ENCODE assay signal across 8 cellular contexts in genomic region chr15:51622269-51623180, GRCh38. TPM values are rescaled to one million over a fixed set of nuclear protein-coding genes. Genes with fewer than 3 reads are reported as not detected.
DNase-seq lines count a peak whose midpoint lies in the region; ATAC-seq and TF ChIP-seq lines count a peak whose summit lies in the region.

A gene with protein sequence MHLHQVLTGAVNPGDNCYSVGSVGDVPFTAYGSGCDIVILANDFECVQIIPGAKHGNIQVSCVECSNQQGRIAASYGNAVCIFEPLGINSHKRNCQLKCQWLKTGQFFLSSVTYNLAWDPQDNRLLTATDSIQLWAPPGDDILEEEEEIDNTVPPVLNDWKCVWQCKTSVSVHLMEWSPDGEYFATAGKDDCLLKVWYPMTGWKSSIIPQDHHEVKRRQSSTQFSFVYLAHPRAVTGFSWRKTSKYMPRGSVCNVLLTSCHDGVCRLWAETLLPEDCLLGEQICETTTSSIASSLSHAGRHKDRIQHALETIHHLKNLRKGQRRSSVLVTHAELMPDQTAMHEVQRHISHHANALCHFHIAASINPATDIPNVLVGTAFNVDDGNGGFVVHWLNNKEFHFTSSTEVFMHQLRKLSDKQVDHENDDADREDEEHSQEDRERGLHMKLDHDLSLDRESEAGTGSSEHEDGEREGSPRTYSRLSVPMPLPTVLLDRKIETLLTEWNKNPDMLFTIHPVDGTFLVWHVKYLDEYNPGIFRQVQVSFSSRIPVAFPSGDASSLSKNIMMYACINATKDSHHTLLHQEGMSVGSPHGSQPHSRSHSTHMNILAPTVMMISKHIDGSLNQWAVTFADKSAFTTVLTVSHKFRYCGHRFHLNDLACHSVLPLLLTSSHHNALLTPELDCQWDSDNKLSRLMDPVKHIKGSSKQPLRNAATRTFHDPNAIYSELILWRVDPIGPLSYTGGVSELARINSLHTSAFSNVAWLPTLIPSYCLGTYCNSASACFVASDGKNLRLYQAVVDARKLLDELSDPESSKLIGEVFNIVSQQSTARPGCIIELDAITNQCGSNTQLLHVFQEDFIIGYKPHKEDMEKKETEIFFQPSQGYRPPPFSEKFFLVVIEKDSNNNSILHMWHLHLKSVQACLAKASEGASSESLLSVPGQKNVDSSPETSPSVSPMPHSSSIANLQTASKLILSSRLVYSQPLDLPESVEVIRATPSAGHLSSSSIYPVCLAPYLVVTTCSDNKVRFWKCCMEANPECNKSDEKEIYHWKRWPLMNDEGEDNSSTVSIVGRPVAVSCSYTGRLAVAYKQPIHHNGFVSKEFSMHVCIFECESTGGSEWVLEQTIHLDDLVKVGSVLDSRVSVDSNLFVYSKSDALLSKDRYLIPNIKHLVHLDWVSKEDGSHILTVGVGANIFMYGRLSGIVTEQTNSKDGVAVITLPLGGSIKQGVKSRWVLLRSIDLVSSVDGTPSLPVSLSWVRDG (N-terminal part only) (minus strand): TSS chr15:51622771. CDS start chr15:51622545, 226 bp downstream.

- peak within 1 kb of the TSS; percentile 68 for H3K27ac Mint-ChIP-seq in activated CD8-positive, alpha-beta T cell treated with anti-CD3 and anti-CD28 coated beads for 36 hours

- peak within 1 kb of the TSS; percentile 63 to 80 for H3K9ac ChIP-seq in duodenal mucosa (ENCODE audit: low read depth in 1 of 2, low read length in 2 of 2)

- POLR2A ChIA-PET in AG04450 (lab: Yijun Ruan, JAX), result interaction anchor here (1.1 kb wide), 1 partner anchor 135 kb away, joined by 4 read pairs; no protein-coding TSS in a partner anchor
- POLR2A ChIA-PET in activated CD8-positive, alpha-beta T cell treated with anti-CD3 and anti-CD28 coated beads for 36 hours (lab: Charles Lee), result interaction anchor here (0.6 to 1.2 kb wide), 2 partner anchors 10 to 109 kb away, joined by 3 to 5 read pairs; no protein-coding TSS in a partner anchor

- peak; percentile 47 for ATAC-seq in GM18909 (IDR thresholded peaks at IDR 0.05; ENCODE audit: poor library complexity, unreplicated experiment)
- peak; percentile 49 for ATAC-seq in HG03280 (IDR thresholded peaks at IDR 0.05; ENCODE audit: unreplicated experiment)
- peak; percentile 68 for ATAC-seq in activated CD8-positive, alpha-beta T cell treated with anti-CD3 and anti-CD28 coated beads for 36 hours
- ATAC-seq in right lobe of liver, result peak; percentile 77 to 93 (median 85)

- H3K27me3 ChIP-seq in AG04450 (ENCODE audit: control insufficient read depth, insufficient read depth, low read length) (peaks cover 6% of the 10 kb centered on the region), duodenal mucosa (ENCODE audit: control insufficient read depth in 1 of 2, insufficient read depth in 2 of 2, low read length in 2 of 2) (no peaks in the 10 kb centered on the region), right lobe of liver (no peaks in the 10 kb centered on the region)

- H3K9me3 ChIP-seq in AG04450 (ENCODE audit: control insufficient read depth, insufficient read depth, low read length) (no peaks in the 10 kb centered on the region; the same call in 1 of the 2 replicates), duodenal mucosa (ENCODE audit: control insufficient read depth in 1 of 2, low read length in 2 of 2) (no peaks in the 10 kb centered on the region), right lobe of liver (no peaks in the 10 kb centered on the region)

- CTCF ChIA-PET in AG04450 (lab: Charles Lee), result interaction anchor here (1.1 to 4.6 kb wide), 4 partner anchors 27 to 154 kb away, joined by 3 to 40 read pairs (median 17); no protein-coding TSS in a partner anchor
- CTCF ChIA-PET in activated CD8-positive, alpha-beta T cell treated with anti-CD3 and anti-CD28 coated beads for 36 hours (lab: Charles Lee), result interaction anchor here (1.0 to 5.7 kb wide), 4 partner anchors 9 to 634 kb away, joined by 3 to 23 read pairs (median 4); no protein-coding TSS in a partner anchor

- intact Hi-C loops in activated CD8-positive, alpha-beta T cell treated with anti-CD3 and anti-CD28 coated beads for 36 hours (cut with micrococcal nuclease), result no loop called here
- intact Hi-C loops in right lobe of liver (cut with DNase I), result no loop called here

- TF ChIP-seq CTCF in AG04450 (IDR thresholded peaks at IDR 0.05; ENCODE audit: low read depth, low read length) (no peak), right lobe of liver (IDR thresholded peaks at IDR 0.05) (no peak)
- TF ChIP-seq CTCF in activated CD8-positive, alpha-beta T cell treated with anti-CD3 and anti-CD28 coated beads for 36 hours (IDR thresholded peaks at IDR 0.05), result no peak

- peaks cover 20% of the 10 kb centered on the region for H3K4me1 Mint-ChIP-seq in activated CD8-positive, alpha-beta T cell treated with anti-CD3 and anti-CD28 coated beads for 36 hours (ENCODE audit: low read depth)

- DNase-seq in AG04450 (ENCODE audit: low read depth, low spot score) (peak; percentile 71), NCI-H524 (lab: John Stamatoyannopoulos, UW) (peak; percentile 97), right lobe of liver (peak; percentile 89 to 91 (median 90))
- peak; percentile 73 for DNase-seq in activated CD8-positive, alpha-beta T cell treated with anti-CD3 and anti-CD28 coated beads for 36 hours
- peak; percentile 62 to 78 for DNase-seq in stimulated activated CD4-positive, alpha-beta T cell treated with anti-CD3 and anti-CD28 coated beads, Interleukin-4, amount 100 ng/mL, for 4 hours

- WGBS in right lobe of liver (ENCODE audit: insufficient coverage, low coverage, low lambda C conversion rate, missing lambda C conversion rate), result 0% methylated on average over 7 of the region's 96 CpGs

- H3K36me3 Mint-ChIP-seq in activated CD8-positive, alpha-beta T cell treated with anti-CD3 and anti-CD28 coated beads for 36 hours (ENCODE audit: low read depth), result no peaks in the 10 kb centered on the region

- H3K36me3 ChIP-seq in duodenal mucosa (ENCODE audit: control insufficient read depth in 1 of 2, insufficient read depth in 2 of 2, low read length in 2 of 2) (no peaks in the 10 kb centered on the region), right lobe of liver (no peaks in the 10 kb centered on the region)

- H3K4me3 Mint-ChIP-seq in activated CD8-positive, alpha-beta T cell treated with anti-CD3 and anti-CD28 coated beads for 36 hours, result peak within 1 kb of the TSS; percentile 79

- H3K4me3 ChIP-seq in AG04450 (ENCODE audit: low read depth, low read length), result peak within 1 kb of the TSS; percentile 79
- H3K4me3 ChIP-seq in duodenal mucosa (ENCODE audit: low read depth in 1 of 2, low read length in 2 of 2), result peak within 1 kb of the TSS; percentile 77 to 92
- peak within 1 kb of the TSS; percentile 73 to 83 (median 80) for H3K4me3 ChIP-seq in right lobe of liver

- H3K9me3 Mint-ChIP-seq in activated CD8-positive, alpha-beta T cell treated with anti-CD3 and anti-CD28 coated beads for 36 hours, result no peaks in the 10 kb centered on the region

- H3K4me1 ChIP-seq in duodenal mucosa (ENCODE audit: control insufficient read depth in 1 of 2, insufficient read depth in 2 of 2, low read length in 2 of 2), result peaks cover 12 to 22% of the 10 kb centered on the region in 2 donors
- H3K4me1 ChIP-seq in right lobe of liver, result peaks cover 0 to 4% (median 0%) of the 10 kb centered on the region in 4 donors

- H3K27me3 Mint-ChIP-seq in activated CD8-positive, alpha-beta T cell treated with anti-CD3 and anti-CD28 coated beads for 36 hours, result peaks cover 27% of the 10 kb centered on the region

- TF ChIP-seq POLR2A in right lobe of liver (IDR thresholded peaks at IDR 0.05), result peak; percentile 55

- H3K27ac ChIP-seq in AG04450 (ENCODE audit: low read depth, low read length), result peak within 1 kb of the TSS; percentile 73
- peak within 1 kb of the TSS; percentile 82 for H3K27ac ChIP-seq in duodenal mucosa (ENCODE audit: low read depth, low read length)
- H3K27ac ChIP-seq in right lobe of liver, result peak within 1 kb of the TSS; percentile 73 to 88 (median 79)

RNA-seq across cellular contexts. Expression of the gene that starts here (rescaled TPM):
- 18.2 and 18.6 TPM in 2 replicates for polyA plus RNA-seq in AG04450 (2011; rRNA removed)
- 12.3 and 19.2 TPM in 2 replicates for polyA minus RNA-seq in AG04450 (2011; rRNA and poly(A)+ RNA removed)
- 1 to 10 TPM; 4.2 to 4.8 TPM for total RNA-seq in activated CD8-positive, alpha-beta T cell treated with anti-CD3 and anti-CD28 coated beads for 36 hours
- 10 to 100 TPM in 5 of 6 experiments, 1 to 10 TPM in 1; 8.8 to 16.1 (median 12.7) TPM for total RNA-seq in right lobe of liver

Comparison
In these comparisons a context has a peak if more than half of its experiments do, and no peak if none do; other contexts are left out.
1. Peak in every context shown above with its lines: DNase-seq, ATAC-seq, H3K4me3 ChIP-seq and H3K27ac ChIP-seq.